24 cellular contexts compared by ENCODE assay signal in genomic region chr16:80055831-80056230, GRCh38.
"Had no signal": no experiment of that assay in that cellular context is flagged by ENCODE, and none has a peak within 500 bp of the region (broad histone marks: within the 10 kb centered on the region; RNA-seq: fewer than 3 reads in every experiment).

No MANE protein-coding gene starts in this region.

- H3K9me3 Mint-ChIP-seq: naive B cell; natural killer cell treated with Interleukin-12 subunit alpha and Interleukin-12 subunit beta and Interleukin-15 and Interleukin-18, amount 100 ng/mL, for 72 hours; stimulated activated memory B cell treated with anti-CD40 and anti-IgM and Interleukin-4, amounts not matched to agents 10 μg/mL and 1 μg/mL and 100 μg/mL, for 72 hours had no signal

- DNase-seq: dermis blood vessel endothelial cell; effector memory CD4-positive, alpha-beta T cell; foreskin keratinocyte; heart left ventricle; left lung; naive B cell; posterior cingulate gyrus; psoas muscle; sigmoid colon; spleen; stimulated activated CD4-positive, alpha-beta T cell treated with anti-CD3 and anti-CD28 coated beads, Interleukin-4, amount 100 ng/mL, for 4 hours; stimulated activated naive CD8-positive, alpha-beta T cell treated with anti-CD3 and anti-CD28 coated beads, Interleukin-15, Interleukin-2, amounts not matched to agents 100 U/mL and 50 U/mL, for 24 hours; transverse colon had no signal

- H3K4me1 Mint-ChIP-seq: naive B cell; stimulated activated memory B cell treated with anti-CD40 and anti-IgM and Interleukin-4, amounts not matched to agents 10 μg/mL and 1 μg/mL and 100 μg/mL, for 72 hours had no signal

- ATAC-seq: foreskin keratinocyte; gastroesophageal sphincter; heart left ventricle; left lung; psoas muscle; right cardiac atrium; stimulated activated memory B cell treated with anti-CD40 and anti-IgM and Interleukin-4, amounts not matched to agents 10 μg/mL and 1 μg/mL and 100 μg/mL, for 72 hours; stimulated activated naive CD8-positive, alpha-beta T cell treated with anti-CD3 and anti-CD28 coated beads, Interleukin-15, Interleukin-2, amounts not matched to agents 100 U/mL and 50 U/mL, for 24 hours had no signal

- H3K79me2 ChIP-seq: hepatocyte had no signal

- H3K36me3 Mint-ChIP-seq: naive B cell; natural killer cell treated with Interleukin-12 subunit alpha and Interleukin-12 subunit beta and Interleukin-15 and Interleukin-18, amount 100 ng/mL, for 72 hours; stimulated activated memory B cell treated with anti-CD40 and anti-IgM and Interleukin-4, amounts not matched to agents 10 μg/mL and 1 μg/mL and 100 μg/mL, for 72 hours had no signal

- H3K27ac ChIP-seq: coronary artery, esophagus muscularis mucosa, foreskin keratinocyte, gastroesophageal sphincter, heart left ventricle, hepatocyte, left lung, psoas muscle, sigmoid colon, spleen, suprapubic skin, transverse colon, vagina had no signal

- H3K4me3 Mint-ChIP-seq: naive B cell; natural killer cell treated with Interleukin-12 subunit alpha and Interleukin-12 subunit beta and Interleukin-15 and Interleukin-18, amount 100 ng/mL, for 72 hours; neural crest cell; stimulated activated memory B cell treated with anti-CD40 and anti-IgM and Interleukin-4, amounts not matched to agents 10 μg/mL and 1 μg/mL and 100 μg/mL, for 72 hours had no signal

- H3K27me3 ChIP-seq: foreskin keratinocyte, gastroesophageal sphincter, hepatocyte, left lung, ovary, sigmoid colon, spleen, suprapubic skin, transverse colon, vagina had no signal

- H3K4me3 ChIP-seq: coronary artery, esophagus muscularis mucosa, gastroesophageal sphincter, heart left ventricle, hepatocyte, left lung, ovary, psoas muscle, sigmoid colon, spleen, suprapubic skin, transverse colon, vagina had no signal

- H3K4me1 ChIP-seq: foreskin keratinocyte, left lung, psoas muscle, spleen had no signal

- H3K27ac Mint-ChIP-seq: naive B cell; natural killer cell treated with Interleukin-12 subunit alpha and Interleukin-12 subunit beta and Interleukin-15 and Interleukin-18, amount 100 ng/mL, for 72 hours; stimulated activated memory B cell treated with anti-CD40 and anti-IgM and Interleukin-4, amounts not matched to agents 10 μg/mL and 1 μg/mL and 100 μg/mL, for 72 hours had no signal

- H3K27me3 Mint-ChIP-seq: stimulated activated memory B cell treated with anti-CD40 and anti-IgM and Interleukin-4, amounts not matched to agents 10 μg/mL and 1 μg/mL and 100 μg/mL, for 72 hours had no signal

- H3K36me3 ChIP-seq: esophagus muscularis mucosa, gastroesophageal sphincter, heart left ventricle, left lung, ovary, sigmoid colon, spleen, suprapubic skin, transverse colon, vagina had no signal

- H3K4me2 ChIP-seq: hepatocyte had no signal

- H3K9me3 ChIP-seq: esophagus muscularis mucosa, gastroesophageal sphincter, heart left ventricle, left lung, ovary, psoas muscle, sigmoid colon, spleen, suprapubic skin, transverse colon, vagina had no signal

- H2AFZ ChIP-seq: hepatocyte had no signal
